Comparison of ENCODE assay signal across 13 cellular contexts in the genomic region with DNA sequence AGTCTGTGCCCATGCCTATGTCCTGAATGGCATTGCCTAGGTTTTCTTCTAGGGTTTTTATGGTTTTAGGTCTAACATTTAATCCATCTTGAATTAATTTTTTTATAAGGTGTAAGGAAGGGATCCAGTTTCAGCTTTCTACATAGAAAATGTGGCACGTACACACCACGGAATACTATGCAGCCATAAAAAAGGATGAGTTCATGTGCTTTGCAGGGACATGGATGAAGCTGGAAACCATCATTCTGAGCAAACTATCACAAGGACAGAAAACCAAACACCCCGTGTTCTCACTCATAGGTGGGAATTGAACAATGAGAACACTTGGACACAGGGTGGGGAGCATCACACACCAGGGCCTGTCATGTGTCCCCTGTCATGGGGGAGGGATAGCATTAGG. TPM values are rescaled to one million over a fixed set of nuclear protein-coding genes. Genes with fewer than 3 reads are reported as not detected.
"Had no signal": no experiment of that assay in that cellular context is flagged by ENCODE, and none has a peak within 500 bp of the region (broad histone marks: within the 10 kb centered on the region; RNA-seq: fewer than 3 reads in every experiment).

No MANE protein-coding gene starts in this region.

RNA-seq across cellular contexts. Expression of a gene that starts 26.8 kb away (rescaled TPM):
- total RNA-seq: activated B cell treated with CpG ODN at 0.5 μM for 24 hours; activated CD4-positive, alpha-beta memory T cell treated with anti-CD3 and anti-CD28 coated beads for 36 hours; activated CD4-positive, alpha-beta memory T cell treated with anti-CD3 and anti-CD28 coated beads, Interleukin-2, amount 10 ng/mL, durations not matched to agents 7 days and 5 days; activated CD4-positive, alpha-beta T cell treated with anti-CD3 and anti-CD28 coated beads for 36 hours; activated CD4-positive, alpha-beta T cell treated with anti-CD3 and anti-CD28 coated beads, Interleukin-2, amount 10 ng/mL, durations not matched to agents 24 days and 14 days; activated CD4-positive, alpha-beta T cell treated with anti-CD3 and anti-CD28 coated beads, Interleukin-2, amount 10 ng/mL, durations not matched to agents 7 days and 5 days; activated CD8-positive, alpha-beta memory T cell treated with anti-CD3 and anti-CD28 coated beads for 36 hours; activated CD8-positive, alpha-beta memory T cell treated with anti-CD3 and anti-CD28 coated beads, Interleukin-2, amount 10 ng/mL, durations not matched to agents 7 days and 5 days; activated CD8-positive, alpha-beta T cell treated with anti-CD3 and anti-CD28 coated beads for 36 hours; activated CD8-positive, alpha-beta T cell treated with anti-CD3 and anti-CD28 coated beads, Interleukin-2, amount 10 ng/mL, durations not matched to agents 7 days and 5 days; T-helper 1 cell treated with Interleukin-12 subunit alpha and Interleukin-12 subunit beta and Interleukin-4 antibody, amounts not matched to agents 30 ng/mL and 1 ng/mL, for 36 hours; T-helper 17 cell; T-helper 2 cell treated with Interferon-gamma antibody and Interleukin-4, amounts not matched to agents 100 ng/mL and 5 ng/mL, for 36 hours had no signal
